Comparison of ENCODE assay signal across 1 cellular context in genomic region chr7:99990417-99990816, GRCh38.
TF ChIP-seq lines count a peak whose summit lies in the region.

No MANE protein-coding gene starts in this region.

TF ChIP-seq in HCT116, 20 proteins besides CTCF, POLR2A, EP300 and RAD21 (continued from another document):
- TF ChIP-seq EGR1 (IDR thresholded peaks at IDR 0.05; ENCODE audit: low read depth) (no peak), EZH2phosphoT487 (IDR thresholded peaks at IDR 0.05; ENCODE audit: borderline replicate concordance) (no peak), ELF1 (IDR thresholded peaks at IDR 0.05; ENCODE audit: borderline replicate concordance, low read depth) (no peak), CBX3 (IDR thresholded peaks at IDR 0.05; ENCODE audit: low read depth) (no peak), SRF (IDR thresholded peaks at IDR 0.05; ENCODE audit: low read depth) (no peak), SIN3A (IDR thresholded peaks at IDR 0.05; ENCODE audit: low read depth) (no peak), JUND (IDR thresholded peaks at IDR 0.05) (no peak)
